ENCODE assay signal across 1 cellular context in genomic region chr5:172904643-172905345, GRCh38.
A peak's percentile ranks its signal among the peaks of the same experiment; 100 is the strongest.
TF ChIP-seq lines count a peak whose summit lies in the region.

No MANE protein-coding gene starts in this region.

TF ChIP-seq in HepG2, 621 proteins besides CTCF, POLR2A, EP300 and RAD21:
- TF ChIP-seq, protein P1, sequence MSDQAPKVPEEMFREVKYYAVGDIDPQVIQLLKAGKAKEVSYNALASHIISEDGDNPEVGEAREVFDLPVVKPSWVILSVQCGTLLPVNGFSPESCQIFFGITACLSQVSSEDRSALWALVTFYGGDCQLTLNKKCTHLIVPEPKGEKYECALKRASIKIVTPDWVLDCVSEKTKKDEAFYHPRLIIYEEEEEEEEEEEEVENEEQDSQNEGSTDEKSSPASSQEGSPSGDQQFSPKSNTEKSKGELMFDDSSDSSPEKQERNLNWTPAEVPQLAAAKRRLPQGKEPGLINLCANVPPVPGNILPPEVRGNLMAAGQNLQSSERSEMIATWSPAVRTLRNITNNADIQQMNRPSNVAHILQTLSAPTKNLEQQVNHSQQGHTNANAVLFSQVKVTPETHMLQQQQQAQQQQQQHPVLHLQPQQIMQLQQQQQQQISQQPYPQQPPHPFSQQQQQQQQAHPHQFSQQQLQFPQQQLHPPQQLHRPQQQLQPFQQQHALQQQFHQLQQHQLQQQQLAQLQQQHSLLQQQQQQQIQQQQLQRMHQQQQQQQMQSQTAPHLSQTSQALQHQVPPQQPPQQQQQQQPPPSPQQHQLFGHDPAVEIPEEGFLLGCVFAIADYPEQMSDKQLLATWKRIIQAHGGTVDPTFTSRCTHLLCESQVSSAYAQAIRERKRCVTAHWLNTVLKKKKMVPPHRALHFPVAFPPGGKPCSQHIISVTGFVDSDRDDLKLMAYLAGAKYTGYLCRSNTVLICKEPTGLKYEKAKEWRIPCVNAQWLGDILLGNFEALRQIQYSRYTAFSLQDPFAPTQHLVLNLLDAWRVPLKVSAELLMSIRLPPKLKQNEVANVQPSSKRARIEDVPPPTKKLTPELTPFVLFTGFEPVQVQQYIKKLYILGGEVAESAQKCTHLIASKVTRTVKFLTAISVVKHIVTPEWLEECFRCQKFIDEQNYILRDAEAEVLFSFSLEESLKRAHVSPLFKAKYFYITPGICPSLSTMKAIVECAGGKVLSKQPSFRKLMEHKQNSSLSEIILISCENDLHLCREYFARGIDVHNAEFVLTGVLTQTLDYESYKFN (CRISPR knock-in tag; conservative IDR thresholded peaks at IDR 0.05) = 0 out of 2 replicates have a peak, but pooled peaks have one; percentile 22
- TF ChIP-seq CEBPG (CRISPR knock-in tag; IDR thresholded peaks at IDR 0.05) = no peak
- TF ChIP-seq, protein P2, sequence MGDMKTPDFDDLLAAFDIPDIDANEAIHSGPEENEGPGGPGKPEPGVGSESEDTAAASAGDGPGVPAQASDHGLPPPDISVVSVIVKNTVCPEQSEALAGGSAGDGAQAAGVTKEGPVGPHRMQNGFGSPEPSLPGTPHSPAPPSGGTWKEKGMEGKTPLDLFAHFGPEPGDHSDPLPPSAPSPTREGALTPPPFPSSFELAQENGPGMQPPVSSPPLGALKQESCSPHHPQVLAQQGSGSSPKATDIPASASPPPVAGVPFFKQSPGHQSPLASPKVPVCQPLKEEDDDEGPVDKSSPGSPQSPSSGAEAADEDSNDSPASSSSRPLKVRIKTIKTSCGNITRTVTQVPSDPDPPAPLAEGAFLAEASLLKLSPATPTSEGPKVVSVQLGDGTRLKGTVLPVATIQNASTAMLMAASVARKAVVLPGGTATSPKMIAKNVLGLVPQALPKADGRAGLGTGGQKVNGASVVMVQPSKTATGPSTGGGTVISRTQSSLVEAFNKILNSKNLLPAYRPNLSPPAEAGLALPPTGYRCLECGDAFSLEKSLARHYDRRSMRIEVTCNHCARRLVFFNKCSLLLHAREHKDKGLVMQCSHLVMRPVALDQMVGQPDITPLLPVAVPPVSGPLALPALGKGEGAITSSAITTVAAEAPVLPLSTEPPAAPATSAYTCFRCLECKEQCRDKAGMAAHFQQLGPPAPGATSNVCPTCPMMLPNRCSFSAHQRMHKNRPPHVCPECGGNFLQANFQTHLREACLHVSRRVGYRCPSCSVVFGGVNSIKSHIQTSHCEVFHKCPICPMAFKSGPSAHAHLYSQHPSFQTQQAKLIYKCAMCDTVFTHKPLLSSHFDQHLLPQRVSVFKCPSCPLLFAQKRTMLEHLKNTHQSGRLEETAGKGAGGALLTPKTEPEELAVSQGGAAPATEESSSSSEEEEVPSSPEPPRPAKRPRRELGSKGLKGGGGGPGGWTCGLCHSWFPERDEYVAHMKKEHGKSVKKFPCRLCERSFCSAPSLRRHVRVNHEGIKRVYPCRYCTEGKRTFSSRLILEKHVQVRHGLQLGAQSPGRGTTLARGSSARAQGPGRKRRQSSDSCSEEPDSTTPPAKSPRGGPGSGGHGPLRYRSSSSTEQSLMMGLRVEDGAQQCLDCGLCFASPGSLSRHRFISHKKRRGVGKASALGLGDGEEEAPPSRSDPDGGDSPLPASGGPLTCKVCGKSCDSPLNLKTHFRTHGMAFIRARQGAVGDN (CRISPR knock-in tag; IDR thresholded peaks at IDR 0.05) = peak; percentile 72
- no peak for TF ChIP-seq ZFP36L2 (CRISPR knock-in tag; IDR thresholded peaks at IDR 0.05)
- 0 out of 2 replicates have a peak, but pooled peaks have one; percentile 13 for TF ChIP-seq RARA (CRISPR knock-in tag; IDR thresholded peaks at IDR 0.05)
- no peak for TF ChIP-seq MXD1 (CRISPR knock-in tag; IDR thresholded peaks at IDR 0.05)
- peak; percentile 43; the same call in 1 of the 2 replicates for TF ChIP-seq CEBPB (IDR thresholded peaks at IDR 0.05; ENCODE audit: borderline replicate concordance, low read depth, low read length)
- TF ChIP-seq, protein P3, sequence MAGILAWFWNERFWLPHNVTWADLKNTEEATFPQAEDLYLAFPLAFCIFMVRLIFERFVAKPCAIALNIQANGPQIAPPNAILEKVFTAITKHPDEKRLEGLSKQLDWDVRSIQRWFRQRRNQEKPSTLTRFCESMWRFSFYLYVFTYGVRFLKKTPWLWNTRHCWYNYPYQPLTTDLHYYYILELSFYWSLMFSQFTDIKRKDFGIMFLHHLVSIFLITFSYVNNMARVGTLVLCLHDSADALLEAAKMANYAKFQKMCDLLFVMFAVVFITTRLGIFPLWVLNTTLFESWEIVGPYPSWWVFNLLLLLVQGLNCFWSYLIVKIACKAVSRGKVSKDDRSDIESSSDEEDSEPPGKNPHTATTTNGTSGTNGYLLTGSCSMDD (CRISPR knock-in tag; IDR thresholded peaks at IDR 0.05) = no peak
- TF ChIP-seq, protein P4, sequence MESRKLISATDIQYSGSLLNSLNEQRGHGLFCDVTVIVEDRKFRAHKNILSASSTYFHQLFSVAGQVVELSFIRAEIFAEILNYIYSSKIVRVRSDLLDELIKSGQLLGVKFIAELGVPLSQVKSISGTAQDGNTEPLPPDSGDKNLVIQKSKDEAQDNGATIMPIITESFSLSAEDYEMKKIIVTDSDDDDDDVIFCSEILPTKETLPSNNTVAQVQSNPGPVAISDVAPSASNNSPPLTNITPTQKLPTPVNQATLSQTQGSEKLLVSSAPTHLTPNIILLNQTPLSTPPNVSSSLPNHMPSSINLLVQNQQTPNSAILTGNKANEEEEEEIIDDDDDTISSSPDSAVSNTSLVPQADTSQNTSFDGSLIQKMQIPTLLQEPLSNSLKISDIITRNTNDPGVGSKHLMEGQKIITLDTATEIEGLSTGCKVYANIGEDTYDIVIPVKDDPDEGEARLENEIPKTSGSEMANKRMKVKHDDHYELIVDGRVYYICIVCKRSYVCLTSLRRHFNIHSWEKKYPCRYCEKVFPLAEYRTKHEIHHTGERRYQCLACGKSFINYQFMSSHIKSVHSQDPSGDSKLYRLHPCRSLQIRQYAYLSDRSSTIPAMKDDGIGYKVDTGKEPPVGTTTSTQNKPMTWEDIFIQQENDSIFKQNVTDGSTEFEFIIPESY (CRISPR knock-in tag; IDR thresholded peaks at IDR 0.05) = peak; percentile 75
- peak; percentile 34; the same call in 1 of the 2 replicates for TF ChIP-seq ZFP82 (CRISPR knock-in tag; IDR thresholded peaks at IDR 0.05; ENCODE audit: borderline replicate concordance)
- TF ChIP-seq ZNF580 (CRISPR knock-in tag; IDR thresholded peaks at IDR 0.05; ENCODE audit: borderline replicate concordance, low read depth) = no peak
- TF ChIP-seq, protein P5, sequence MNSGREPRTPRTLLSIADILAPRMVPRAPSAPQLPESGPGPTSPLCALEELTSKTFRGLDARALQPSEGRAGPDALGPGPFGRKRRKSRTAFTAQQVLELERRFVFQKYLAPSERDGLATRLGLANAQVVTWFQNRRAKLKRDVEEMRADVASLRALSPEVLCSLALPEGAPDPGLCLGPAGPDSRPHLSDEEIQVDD (CRISPR knock-in tag; IDR thresholded peaks at IDR 0.05; ENCODE audit: borderline replicate concordance) = no peak
- TF ChIP-seq ATF7 (IDR thresholded peaks at IDR 0.05) = peak; percentile 79
- TF ChIP-seq ATF7 (CRISPR knock-in tag; IDR thresholded peaks at IDR 0.05) = no peak
- 0 out of 2 replicates have a peak, but pooled peaks have one; percentile 33 for TF ChIP-seq MED1 (CRISPR knock-in tag; IDR thresholded peaks at IDR 0.05)
- no peak for TF ChIP-seq NFKBIZ (CRISPR knock-in tag; IDR thresholded peaks at IDR 0.05)
- TF ChIP-seq RFXAP (CRISPR knock-in tag; IDR thresholded peaks at IDR 0.05; ENCODE audit: borderline replicate concordance) = no peak
- TF ChIP-seq, protein P6, sequence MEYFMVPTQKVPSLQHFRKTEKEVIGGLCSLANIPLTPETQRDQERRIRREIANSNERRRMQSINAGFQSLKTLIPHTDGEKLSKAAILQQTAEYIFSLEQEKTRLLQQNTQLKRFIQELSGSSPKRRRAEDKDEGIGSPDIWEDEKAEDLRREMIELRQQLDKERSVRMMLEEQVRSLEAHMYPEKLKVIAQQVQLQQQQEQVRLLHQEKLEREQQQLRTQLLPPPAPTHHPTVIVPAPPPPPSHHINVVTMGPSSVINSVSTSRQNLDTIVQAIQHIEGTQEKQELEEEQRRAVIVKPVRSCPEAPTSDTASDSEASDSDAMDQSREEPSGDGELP (IDR thresholded peaks at IDR 0.05; ENCODE audit: borderline replicate concordance, low read depth) = 0 out of 2 replicates have a peak, but pooled peaks have one; percentile 24
